15 cellular contexts compared by ENCODE assay signal in genomic region chr19:54459282-54460229, GRCh38. TPM values are rescaled to one million over a fixed set of nuclear protein-coding genes. Genes with fewer than 3 reads are reported as not detected.
DNase-seq lines count a peak whose midpoint lies in the region; ATAC-seq lines count a peak whose summit lies in the region.
"Had no signal": no experiment of that assay in that cellular context is flagged by ENCODE, and none has a peak within 500 bp of the region (broad histone marks: within the 10 kb centered on the region; RNA-seq: fewer than 3 reads in every experiment).

No MANE protein-coding gene starts in this region.

- peak overlapping the region; percentile 22 to 70 (median 65) for H3K4me2 ChIP-seq in BLaER1 treated with 17β-estradiol and CSF1 and Interleukin-3, amounts not matched to agents 10 nM and 100 nM

- peak overlapping the region; percentile 0 for H3K4me3 Mint-ChIP-seq in activated T-helper 2 cell treated with anti-CD3 and anti-CD28 coated beads, Interferon-gamma antibody, Interleukin-2, Interleukin-4, amounts not matched to agents 10 μg/mL and 5 μg/mL and 100 μg/mL, durations not matched to agents 14 hours and 24 hours and 36 hours (ENCODE audit: low read depth)
- peak overlapping the region in 3 of 8 donors; percentile 55 to 79 (median 59) for H3K4me3 Mint-ChIP-seq in naive B cell

- no peaks in the 10 kb centered on the region for H3K9me3 ChIP-seq in BLaER1 treated with 17β-estradiol and CSF1 and Interleukin-3, amounts not matched to agents 10 nM and 100 nM (replicated peaks in 1 of 11)

- peaks cover 73 to 79% (median 77%) of the 10 kb centered on the region in 11 experiments for H3K36me3 ChIP-seq in BLaER1 treated with 17β-estradiol and CSF1 and Interleukin-3, amounts not matched to agents 10 nM and 100 nM

- H3K4me1 ChIP-seq in BLaER1 treated with 17β-estradiol and CSF1 and Interleukin-3, amounts not matched to agents 10 nM and 100 nM = peaks cover 44 to 69% (median 57%) of the 10 kb centered on the region in 10 experiments

- peaks cover 54% of the 10 kb centered on the region for H3K36me3 Mint-ChIP-seq in activated T-helper 2 cell treated with anti-CD3 and anti-CD28 coated beads, Interferon-gamma antibody, Interleukin-2, Interleukin-4, amounts not matched to agents 10 μg/mL and 5 μg/mL and 100 μg/mL, durations not matched to agents 14 hours and 24 hours and 36 hours (ENCODE audit: low read depth)
- peaks cover 0 to 14% of the 10 kb centered on the region in 2 donors for H3K36me3 Mint-ChIP-seq in naive B cell

- H3K9ac ChIP-seq in BLaER1 treated with 17β-estradiol and CSF1 and Interleukin-3, amounts not matched to agents 10 nM and 100 nM = peak overlapping the region in 10 of 11 experiments; percentile 18 to 68 (median 49); a peak in 19 of 22 replicates

- DNase-seq in H4 (ENCODE audit: low spot score) (peak; percentile 19), naive B cell (no peak), NCI-H748 treated with DMSO at 0.1 percent for 48 hours (lab: John Stamatoyannopoulos, UW) (no peak)
- no peak for DNase-seq in activated T-helper 2 cell treated with anti-CD3 and anti-CD28 coated beads, Interferon-gamma antibody, Interleukin-2, Interleukin-4, amounts not matched to agents 10 μg/mL and 5 μg/mL and 100 μg/mL, durations not matched to agents 14 hours and 24 hours and 36 hours (ENCODE audit: low spot score)
- DNase-seq: effector memory CD4-positive, alpha-beta T cell; left cardiac atrium; NCI-H1694 treated with DMSO at 0.1 percent for 48 hours; nucleus accumbens had no signal

- peaks cover 7% of the 10 kb centered on the region for H3K4me1 Mint-ChIP-seq in activated T-helper 2 cell treated with anti-CD3 and anti-CD28 coated beads, Interferon-gamma antibody, Interleukin-2, Interleukin-4, amounts not matched to agents 10 μg/mL and 5 μg/mL and 100 μg/mL, durations not matched to agents 14 hours and 24 hours and 36 hours (ENCODE audit: low read depth)
- H3K4me1 Mint-ChIP-seq in naive B cell = peaks cover 25 to 30% (median 29%) of the 10 kb centered on the region in 3 donors

- no peaks in the 10 kb centered on the region for H3K27me3 Mint-ChIP-seq in activated T-helper 2 cell treated with anti-CD3 and anti-CD28 coated beads, Interferon-gamma antibody, Interleukin-2, Interleukin-4, amounts not matched to agents 10 μg/mL and 5 μg/mL and 100 μg/mL, durations not matched to agents 14 hours and 24 hours and 36 hours (ENCODE audit: low read depth)
- no peaks in the 10 kb centered on the region for H3K27me3 Mint-ChIP-seq in naive B cell

- no peak overlapping the region for H3K27ac Mint-ChIP-seq in activated T-helper 2 cell treated with anti-CD3 and anti-CD28 coated beads, Interferon-gamma antibody, Interleukin-2, Interleukin-4, amounts not matched to agents 10 μg/mL and 5 μg/mL and 100 μg/mL, durations not matched to agents 14 hours and 24 hours and 36 hours
- H3K27ac Mint-ChIP-seq in naive B cell = peak overlapping the region in 4 of 6 donors; percentile 12 to 90 (median 74)

- intact Hi-C loops in activated T-helper 2 cell treated with anti-CD3 and anti-CD28 coated beads, Interferon-gamma antibody, Interleukin-2, Interleukin-4, amounts not matched to agents 10 μg/mL and 5 μg/mL and 100 μg/mL, durations not matched to agents 14 hours and 24 hours and 36 hours (cut with micrococcal nuclease) = loop anchor here (5.0 to 10.0 kb wide), 6 partner anchors 357 to 1163 kb away; partner anchors contain the start of genes KMT5C, MYADM, NDUFA3 and OSCAR

- peak overlapping the region in 6 of 11 experiments; percentile 2 to 39 (median 14); a peak in 10 of 22 replicates for H3K27ac ChIP-seq in BLaER1 treated with 17β-estradiol and CSF1 and Interleukin-3, amounts not matched to agents 10 nM and 100 nM

- H3K4me3 ChIP-seq in BLaER1 treated with 17β-estradiol and CSF1 and Interleukin-3, amounts not matched to agents 10 nM and 100 nM = no peak overlapping the region

- H3K9me3 Mint-ChIP-seq in activated T-helper 2 cell treated with anti-CD3 and anti-CD28 coated beads, Interferon-gamma antibody, Interleukin-2, Interleukin-4, amounts not matched to agents 10 μg/mL and 5 μg/mL and 100 μg/mL, durations not matched to agents 14 hours and 24 hours and 36 hours = no peaks in the 10 kb centered on the region
- peaks cover 0 to 7% (median 4%) of the 10 kb centered on the region in 7 donors for H3K9me3 Mint-ChIP-seq in naive B cell

- H4K20me1 ChIP-seq in BLaER1 treated with 17β-estradiol and CSF1 and Interleukin-3, amounts not matched to agents 10 nM and 100 nM = peaks cover 76 to 85% (median 80%) of the 10 kb centered on the region in 11 experiments

- no peaks in the 10 kb centered on the region for H3K27me3 ChIP-seq in BLaER1 treated with 17β-estradiol and CSF1 and Interleukin-3, amounts not matched to agents 10 nM and 100 nM

- ATAC-seq in naive B cell (ENCODE audit: low read depth in 2 of 2) (no peak), HG02642 (IDR thresholded peaks at IDR 0.05; ENCODE audit: poor library complexity, unreplicated experiment) (no peak), HG03108 (IDR thresholded peaks at IDR 0.05; ENCODE audit: unreplicated experiment) (no peak), HG03521 (IDR thresholded peaks at IDR 0.05; ENCODE audit: unreplicated experiment) (no peak)
- ATAC-seq: left cardiac atrium had no signal

RNA-seq across cellular contexts. Expression of gene LENG9, which starts 4.0 kb away (rescaled TPM):
- 0.33 and 0.64 TPM in 2 replicates for total RNA-seq in H4 (2014; rRNA removed; shearing (Covaris generic))
- 7.5 and 8.1 TPM in 2 replicates for total RNA-seq in activated T-helper 2 cell treated with anti-CD3 and anti-CD28 coated beads, Interferon-gamma antibody, Interleukin-2, Interleukin-4, amounts not matched to agents 10 μg/mL and 5 μg/mL and 100 μg/mL, durations not matched to agents 14 hours and 24 hours and 36 hours
- polyA plus RNA-seq in naive B cell (ENCODE audit: low read depth in 6 of 6) = under 1 TPM in 5 of 6 donors, not detected in 1; 0.20 to 0.62 (median 0.31) TPM

RNA-seq across cellular contexts. Expression of gene LENG8, which starts 10.6 kb away (rescaled TPM):
- 4.3 and 4.6 TPM in 2 replicates for total RNA-seq in H4 (2014; rRNA removed; shearing (Covaris generic))
- total RNA-seq in activated T-helper 2 cell treated with anti-CD3 and anti-CD28 coated beads, Interferon-gamma antibody, Interleukin-2, Interleukin-4, amounts not matched to agents 10 μg/mL and 5 μg/mL and 100 μg/mL, durations not matched to agents 14 hours and 24 hours and 36 hours = 203 and 209 TPM in 2 replicates
- polyA plus RNA-seq in naive B cell (ENCODE audit: low read depth in 6 of 6) = 10 to 100 TPM in 2 of 6 donors, 1 to 10 TPM in 4; 4.0 to 17.4 (median 8.6) TPM

RNA-seq across cellular contexts. Expression of gene CDC42EP5, which starts 13.5 kb away (rescaled TPM):
- 5.1 and 7.0 TPM in 2 replicates for total RNA-seq in H4 (2014; rRNA removed; shearing (Covaris generic))
- 1.0 TPM in 1 of 2 replicates, not detected in the other for total RNA-seq in activated T-helper 2 cell treated with anti-CD3 and anti-CD28 coated beads, Interferon-gamma antibody, Interleukin-2, Interleukin-4, amounts not matched to agents 10 μg/mL and 5 μg/mL and 100 μg/mL, durations not matched to agents 14 hours and 24 hours and 36 hours
- polyA plus RNA-seq in naive B cell (ENCODE audit: low read depth in 6 of 6) = not detected

RNA-seq across cellular contexts. Expression of gene LAIR2, which starts 43.1 kb away (rescaled TPM):
- not detected in 2 replicates for total RNA-seq in H4 (2014; rRNA removed; shearing (Covaris generic))
- total RNA-seq in activated T-helper 2 cell treated with anti-CD3 and anti-CD28 coated beads, Interferon-gamma antibody, Interleukin-2, Interleukin-4, amounts not matched to agents 10 μg/mL and 5 μg/mL and 100 μg/mL, durations not matched to agents 14 hours and 24 hours and 36 hours = 76.8 and 77.7 TPM in 2 replicates
- under 1 TPM in 3 of 6 donors, not detected in 3; 0.55 to 0.93 (median 0.66) TPM for polyA plus RNA-seq in naive B cell (ENCODE audit: low read depth in 6 of 6)
- total RNA-seq: glomerular endothelial cell, H1 had no signal
- polyA plus RNA-seq: BJ, H1 had no signal

RNA-seq across cellular contexts. Expression of gene TTYH1, which starts 44.3 kb away (rescaled TPM):
- not detected in 2 replicates for total RNA-seq in H4 (2014; rRNA removed; shearing (Covaris generic))
- total RNA-seq in activated T-helper 2 cell treated with anti-CD3 and anti-CD28 coated beads, Interferon-gamma antibody, Interleukin-2, Interleukin-4, amounts not matched to agents 10 μg/mL and 5 μg/mL and 100 μg/mL, durations not matched to agents 14 hours and 24 hours and 36 hours = 0.50 TPM in 1 of 2 replicates, not detected in the other
- polyA plus RNA-seq in naive B cell (ENCODE audit: low read depth in 6 of 6) = under 1 TPM in 3 of 6 donors, not detected in 3; 0.06 to 0.09 (median 0.08) TPM
- total RNA-seq: glomerular endothelial cell had no signal
- polyA plus RNA-seq: BJ had no signal

Comparison
In these comparisons a context has a peak if more than half of its experiments do, and no peak if none do; other contexts are left out.
1. RNA of gene LENG8, which starts 10.6 kb away (total RNA-seq): 203 to 209 TPM in activated T-helper 2 cell treated with anti-CD3 and anti-CD28 coated beads, Interferon-gamma antibody, Interleukin-2, Interleukin-4, amounts not matched to agents 10 μg/mL and 5 μg/mL and 100 μg/mL, durations not matched to agents 14 hours and 24 hours and 36 hours; 4.3 to 4.6 TPM in H4; every median in the first group is over 10 times any median in the second.